Comparison of ENCODE assay signal across 17 cellular contexts in genomic region chr16:84838383-84838948, GRCh38. TPM values are rescaled to one million over a fixed set of nuclear protein-coding genes. Genes with fewer than 3 reads are reported as not detected.
DNase-seq lines count a peak whose midpoint lies in the region; ATAC-seq and TF ChIP-seq lines count a peak whose summit lies in the region.
"Had no signal": no experiment of that assay in that cellular context is flagged by ENCODE, and none has a peak within 500 bp of the region (broad histone marks: within the 10 kb centered on the region; RNA-seq: fewer than 3 reads in every experiment).

No MANE protein-coding gene starts in this region.

- intact Hi-C loops in breast epithelium (cut with DNase I; ENCODE audit: low total_unique reads) (no loop called here), uterus (cut with DNase I; ENCODE audit: low total_unique reads) (no loop called here)

- H3K27me3 ChIP-seq in SK-N-SH (ENCODE audit: insufficient read depth) = no peaks in the 10 kb centered on the region
- no peaks in the 10 kb centered on the region for H3K27me3 ChIP-seq in breast epithelium
- H3K27me3 ChIP-seq in muscle layer of colon (ENCODE audit: control insufficient read depth in 1 of 2, insufficient read depth in 2 of 2, low read length in 2 of 2) = no peaks in the 10 kb centered on the region
- no peaks in the 10 kb centered on the region for H3K27me3 ChIP-seq in uterus

- TF ChIP-seq POLR2A in breast epithelium (IDR thresholded peaks at IDR 0.05) = no peak
- no peak for TF ChIP-seq POLR2A in uterus (IDR thresholded peaks at IDR 0.05)

- H3K4me2 ChIP-seq in SK-N-SH = no peak overlapping the region

- TF ChIP-seq EP300 in SK-N-SH (IDR thresholded peaks at IDR 0.05; ENCODE audit: borderline replicate concordance in 1 of 2, low read depth in 1 of 2, low read length in 1 of 2) = no peak

- peaks cover 36% of the 10 kb centered on the region for H3K27me3 Mint-ChIP-seq in activated CD8-positive, alpha-beta memory T cell treated with anti-CD3 and anti-CD28 coated beads, Interleukin-2, amount 10 ng/mL, durations not matched to agents 7 days and 5 days

- peaks cover 17 to 25% of the 10 kb centered on the region in 2 experiments; a peak in 2 of 4 replicates for H3K4me1 ChIP-seq in SK-N-SH (ENCODE audit: control insufficient read depth in 1 of 2, insufficient read depth in 2 of 2, low read depth in 1 of 2, low read length in 1 of 2)
- peaks cover 8 to 19% of the 10 kb centered on the region in 2 donors for H3K4me1 ChIP-seq in breast epithelium
- H3K4me1 ChIP-seq in muscle layer of colon (ENCODE audit: insufficient read depth, low read length) = peaks cover 57% of the 10 kb centered on the region
- H3K4me1 ChIP-seq in uterus = peaks cover 14 to 22% of the 10 kb centered on the region in 2 donors

- no peaks in the 10 kb centered on the region for H3K36me3 Mint-ChIP-seq in activated CD8-positive, alpha-beta memory T cell treated with anti-CD3 and anti-CD28 coated beads, Interleukin-2, amount 10 ng/mL, durations not matched to agents 7 days and 5 days
- no peaks in the 10 kb centered on the region for H3K36me3 Mint-ChIP-seq in stimulated activated effector memory CD8-positive, alpha-beta T cell treated with anti-CD3 and anti-CD28 coated beads, Interleukin-12 subunit alpha, Interleukin-12 subunit beta, amount 100 ng/mL, for 72 hours
- H3K36me3 Mint-ChIP-seq: T-cell had no signal

- H4K20me1 ChIP-seq in SK-N-SH (ENCODE audit: insufficient read depth) = no peaks in the 10 kb centered on the region

- no peaks in the 10 kb centered on the region for H3K79me2 ChIP-seq in SK-N-SH (ENCODE audit: insufficient read depth)

- no peaks in the 10 kb centered on the region for H3K9me3 Mint-ChIP-seq in activated CD8-positive, alpha-beta memory T cell treated with anti-CD3 and anti-CD28 coated beads, Interleukin-2, amount 10 ng/mL, durations not matched to agents 7 days and 5 days (ENCODE audit: low read depth)
- H3K9me3 Mint-ChIP-seq in stimulated activated effector memory CD8-positive, alpha-beta T cell treated with anti-CD3 and anti-CD28 coated beads, Interleukin-12 subunit alpha, Interleukin-12 subunit beta, amount 100 ng/mL, for 72 hours = no peaks in the 10 kb centered on the region
- H3K9me3 Mint-ChIP-seq: activated CD4-positive, alpha-beta T cell treated with anti-CD3 and anti-CD28 coated beads, Interleukin-2, amount 10 ng/mL, durations not matched to agents 7 days and 5 days; T-cell had no signal

- POLR2A ChIA-PET in SK-N-SH (lab: Yijun Ruan, JAX) = no interaction called here

- H3K4me1 Mint-ChIP-seq in activated CD8-positive, alpha-beta memory T cell treated with anti-CD3 and anti-CD28 coated beads, Interleukin-2, amount 10 ng/mL, durations not matched to agents 7 days and 5 days = peaks cover 6% of the 10 kb centered on the region
- peaks cover under 1% of the 10 kb centered on the region for H3K4me1 Mint-ChIP-seq in stimulated activated effector memory CD8-positive, alpha-beta T cell treated with anti-CD3 and anti-CD28 coated beads, Interleukin-12 subunit alpha, Interleukin-12 subunit beta, amount 100 ng/mL, for 72 hours
- H3K4me1 Mint-ChIP-seq: activated CD4-positive, alpha-beta T cell treated with anti-CD3 and anti-CD28 coated beads, Interleukin-2, amount 10 ng/mL, durations not matched to agents 7 days and 5 days had no signal

- DNase-seq in SK-N-SH (peak; percentile 22), breast epithelium (ENCODE audit: low spot score in 2 of 2) (no peak), uterus (no peak)
- DNase-seq in activated CD8-positive, alpha-beta memory T cell treated with anti-CD3 and anti-CD28 coated beads, Interleukin-2, amount 10 ng/mL, durations not matched to agents 7 days and 5 days = no peak
- DNase-seq in stimulated activated effector memory CD8-positive, alpha-beta T cell treated with anti-CD3 and anti-CD28 coated beads, Interleukin-12 subunit alpha, Interleukin-12 subunit beta, amount 100 ng/mL, for 72 hours (ENCODE audit: low spot score in 2 of 2) = no peak
- DNase-seq: activated CD4-positive, alpha-beta T cell treated with anti-CD3 and anti-CD28 coated beads, Interleukin-2, amount 10 ng/mL, durations not matched to agents 7 days and 5 days; activated naive CD4-positive, alpha-beta T cell treated with Interleukin-2 at 50 U/mL for 16 hours; aorta; left colon; mucosa of descending colon; NCI-H446 treated with DMSO at 0.1 percent for 48 hours; stimulated activated CD4-positive, alpha-beta T cell treated with anti-CD3 and anti-CD28 coated beads, Interleukin-2, amount 100 ng/mL, for 48 hours; T-cell had no signal

- no peak overlapping the region for H3K27ac Mint-ChIP-seq in activated CD8-positive, alpha-beta memory T cell treated with anti-CD3 and anti-CD28 coated beads, Interleukin-2, amount 10 ng/mL, durations not matched to agents 7 days and 5 days
- no peak overlapping the region for H3K27ac Mint-ChIP-seq in stimulated activated effector memory CD8-positive, alpha-beta T cell treated with anti-CD3 and anti-CD28 coated beads, Interleukin-12 subunit alpha, Interleukin-12 subunit beta, amount 100 ng/mL, for 72 hours
- H3K27ac Mint-ChIP-seq: activated CD4-positive, alpha-beta T cell treated with anti-CD3 and anti-CD28 coated beads, Interleukin-2, amount 10 ng/mL, durations not matched to agents 7 days and 5 days; T-cell had no signal

- H3K4me3 ChIP-seq in SK-N-SH (ENCODE audit: low read depth in 2 of 2, low read length in 1 of 2) (no peak overlapping the region), breast epithelium (no peak overlapping the region), muscle layer of colon (ENCODE audit: low read depth in 1 of 2, low read length in 2 of 2) (no peak overlapping the region), uterus (no peak overlapping the region)
- H3K4me3 ChIP-seq: mucosa of descending colon had no signal

- no peaks in the 10 kb centered on the region for H3K36me3 ChIP-seq in SK-N-SH (replicated peaks in 1 of 2; ENCODE audit: control insufficient read depth in 1 of 2, insufficient read depth in 2 of 2, low read length in 1 of 2)
- no peaks in the 10 kb centered on the region for H3K36me3 ChIP-seq in breast epithelium
- peaks cover 27% of the 10 kb centered on the region for H3K36me3 ChIP-seq in muscle layer of colon (ENCODE audit: insufficient read depth, low read length)
- H3K36me3 ChIP-seq in uterus = no peaks in the 10 kb centered on the region

- H3K9ac ChIP-seq in SK-N-SH (no peak overlapping the region), muscle layer of colon (ENCODE audit: low read length) (no peak overlapping the region)

- CTCF ChIA-PET in SK-N-SH (lab: Yijun Ruan, JAX) = interaction anchor here (1.0 to 1.4 kb wide), 3 partner anchors 48 to 132 kb away, joined by 4 to 5 read pairs (median 4); no protein-coding TSS in a partner anchor
- CTCF ChIA-PET in activated CD8-positive, alpha-beta memory T cell treated with anti-CD3 and anti-CD28 coated beads, Interleukin-2, amount 10 ng/mL, durations not matched to agents 7 days and 5 days (lab: Charles Lee) = interaction anchor here (0.6 kb wide), 1 partner anchor 710 kb away, joined by 3 read pairs; no protein-coding TSS in a partner anchor

- H3K9me2 ChIP-seq in SK-N-SH = no peaks in the 10 kb centered on the region

- no peak for TF ChIP-seq RAD21 in SK-N-SH (IDR thresholded peaks at IDR 0.05; ENCODE audit: low read length)

- ATAC-seq in SK-N-SH treated with all-trans-retinoic acid at 6 μM for 48 hours (no peak), GM21723 (IDR thresholded peaks at IDR 0.05; ENCODE audit: unreplicated experiment) (no peak)
- ATAC-seq in activated CD8-positive, alpha-beta memory T cell treated with anti-CD3 and anti-CD28 coated beads, Interleukin-2, amount 10 ng/mL, durations not matched to agents 7 days and 5 days = no peak
- no peak for ATAC-seq in stimulated activated effector memory CD8-positive, alpha-beta T cell treated with anti-CD3 and anti-CD28 coated beads, Interleukin-12 subunit alpha, Interleukin-12 subunit beta, amount 100 ng/mL, for 72 hours
- ATAC-seq: left colon, mucosa of descending colon, T-cell had no signal

- no peak overlapping the region for H3K4me3 Mint-ChIP-seq in activated CD8-positive, alpha-beta memory T cell treated with anti-CD3 and anti-CD28 coated beads, Interleukin-2, amount 10 ng/mL, durations not matched to agents 7 days and 5 days
- H3K4me3 Mint-ChIP-seq in stimulated activated effector memory CD8-positive, alpha-beta T cell treated with anti-CD3 and anti-CD28 coated beads, Interleukin-12 subunit alpha, Interleukin-12 subunit beta, amount 100 ng/mL, for 72 hours = no peak overlapping the region
- H3K4me3 Mint-ChIP-seq: activated CD4-positive, alpha-beta T cell treated with anti-CD3 and anti-CD28 coated beads, Interleukin-2, amount 10 ng/mL, durations not matched to agents 7 days and 5 days; T-cell had no signal

- no peak overlapping the region for H2AFZ ChIP-seq in SK-N-SH (ENCODE audit: low read depth)

- H3K9me3 ChIP-seq in SK-N-SH (no peaks in the 10 kb centered on the region), breast epithelium (no peaks in the 10 kb centered on the region), muscle layer of colon (ENCODE audit: low read length) (no peaks in the 10 kb centered on the region), uterus (no peaks in the 10 kb centered on the region)
- H3K9me3 ChIP-seq: mucosa of descending colon had no signal

- TF ChIP-seq CTCF in SK-N-SH (IDR thresholded peaks at IDR 0.05) (no peak), breast epithelium (IDR thresholded peaks at IDR 0.05) (no peak), uterus (IDR thresholded peaks at IDR 0.05) (no peak)

- WGBS in SK-N-SH (ENCODE audit: low lambda C conversion rate) = 69% methylated on average over 11 of the region's 19 CpGs

- peak overlapping the region in 1 of 2 experiments; percentile 40; a peak in 1 of 4 replicates for H3K27ac ChIP-seq in SK-N-SH (ENCODE audit: low read depth in 2 of 2, low read length in 1 of 2)
- H3K27ac ChIP-seq in breast epithelium = peak overlapping the region; percentile 71
- peak overlapping the region; percentile 4 for H3K27ac ChIP-seq in muscle layer of colon (ENCODE audit: low read depth, low read length)
- peak overlapping the region; percentile 94 to 99 for H3K27ac ChIP-seq in uterus
- H3K27ac ChIP-seq: 22Rv1 had no signal

- peaks cover 13% of the 10 kb centered on the region for H3F3A ChIP-seq in SK-N-SH (replicated peaks; ENCODE audit: insufficient read depth)

TF ChIP-seq in SK-N-SH treated with all-trans-retinoic acid at 6 μM for 48 hours, 23 proteins besides CTCF, POLR2A, EP300 and RAD21 (continues in another document):
- TF ChIP-seq BACH2 (CRISPR knock-in tag; IDR thresholded peaks at IDR 0.05; ENCODE audit: borderline replicate concordance) = no peak
- no peak for TF ChIP-seq CSDC2 (CRISPR knock-in tag; IDR thresholded peaks at IDR 0.05)
- no peak for TF ChIP-seq TOX (CRISPR knock-in tag; IDR thresholded peaks at IDR 0.05; ENCODE audit: borderline replicate concordance)

RNA-seq across cellular contexts. Expression of gene CRISPLD2, which starts 18.7 kb away (rescaled TPM):
- polyA plus RNA-seq in SK-N-SH (2012; rRNA removed) = 5.3 and 6.3 TPM in 2 replicates
- 3.3 and 3.8 TPM in 2 replicates for polyA plus RNA-seq in SK-N-SH (2012; cell fraction: cytosol; rRNA removed)
- 4.4 and 4.5 TPM in 2 replicates for polyA plus RNA-seq in SK-N-SH (2012; cell fraction: nucleus; rRNA removed)
- 100 to 1,000 TPM in 2 of 3 donors, 10 to 100 TPM in 1; 94.7 to 386 (median 216) TPM for total RNA-seq in breast epithelium
- total RNA-seq in uterus = 100 to 1,000 TPM; 108 to 441 (median 190) TPM
- not detected for total RNA-seq in activated CD8-positive, alpha-beta memory T cell treated with anti-CD3 and anti-CD28 coated beads, Interleukin-2, amount 10 ng/mL, durations not matched to agents 7 days and 5 days

Comparison
In these comparisons a context has a peak if more than half of its experiments do, and no peak if none do; other contexts are left out.
1. RNA of gene CRISPLD2, which starts 18.7 kb away (total RNA-seq): 108 to 441 TPM in uterus and 94.7 to 386 TPM in breast epithelium; not detected in activated CD8-positive, alpha-beta memory T cell treated with anti-CD3 and anti-CD28 coated beads, Interleukin-2, amount 10 ng/mL, durations not matched to agents 7 days and 5 days; every median in the first group is over 10 times any median in the second.